In genomic region chr6:7341989-7342742, GRCh38 we compare ENCODE assay signal across 10 cellular contexts. TPM values are rescaled to one million over a fixed set of nuclear protein-coding genes. Genes with fewer than 3 reads are reported as not detected.
DNase-seq lines count a peak whose midpoint lies in the region; ATAC-seq, FAIRE-seq and TF ChIP-seq lines count a peak whose summit lies in the region.
"Had no signal": no experiment of that assay in that cellular context is flagged by ENCODE, and none has a peak within 500 bp of the region (broad histone marks: within the 10 kb centered on the region; RNA-seq: fewer than 3 reads in every experiment).

No MANE protein-coding gene starts in this region.

- no peaks in the 10 kb centered on the region for H3K79me2 ChIP-seq in PC-3 (ENCODE audit: low read length)
- H3K79me2 ChIP-seq in HepG2 (ENCODE audit: insufficient read depth, low read length) = no peaks in the 10 kb centered on the region

- H3K9me2 ChIP-seq in PC-3 (replicated peaks; ENCODE audit: low read length) = no peaks in the 10 kb centered on the region

- H3K9me3 ChIP-seq in PC-3 (ENCODE audit: low read length) = no peaks in the 10 kb centered on the region
- no peaks in the 10 kb centered on the region for H3K9me3 ChIP-seq in HepG2 (ENCODE audit: low read length)
- H3K9me3 ChIP-seq: right lobe of liver had no signal

- CTCF ChIA-PET in PC-3 (lab: Charles Lee) = no interaction called here
- CTCF ChIA-PET in HepG2 (lab: Yijun Ruan, JAX; ENCODE audit: low intra/inter-chr PET ratio, low total read pairs) = no interaction called here
- CTCF ChIA-PET in activated CD4-positive, alpha-beta memory T cell treated with anti-CD3 and anti-CD28 coated beads for 36 hours (lab: Charles Lee) = no interaction called here

- no peak for TF ChIP-seq POLR2A in HepG2 (IDR thresholded peaks at IDR 0.05; ENCODE audit: insufficient read depth in 1 of 2, low read depth in 2 of 2, low read length in 2 of 2)

- peaks cover 6% of the 10 kb centered on the region for H3K27me3 Mint-ChIP-seq in activated CD4-positive, alpha-beta memory T cell treated with anti-CD3 and anti-CD28 coated beads for 36 hours

- peak; percentile 93 for ATAC-seq in GM18517 (IDR thresholded peaks at IDR 0.05; ENCODE audit: unreplicated experiment)
- ATAC-seq in HG02798 (IDR thresholded peaks at IDR 0.05; ENCODE audit: poor library complexity, unreplicated experiment) = peak; percentile 66
- ATAC-seq in PC-3 = peak; percentile 67
- ATAC-seq in HepG2 = peak; percentile 93
- no peak for ATAC-seq in HG03139 (IDR thresholded peaks at IDR 0.05; ENCODE audit: unreplicated experiment)

- no peaks in the 10 kb centered on the region for H3K36me3 ChIP-seq in PC-3 (ENCODE audit: low read depth, low read length)
- H3K36me3 ChIP-seq in HepG2 (replicated peaks in 1 of 2; ENCODE audit: control insufficient read depth in 1 of 2, insufficient read depth in 2 of 2, low read length in 2 of 2) = no peaks in the 10 kb centered on the region
- H3K36me3 ChIP-seq: right lobe of liver had no signal

- peak; percentile 48 for DNase-seq in PC-3
- DNase-seq in HepG2 (ENCODE audit: low spot score) = peak; percentile 91
- no peak for DNase-seq in NCI-H1092 treated with DMSO at 0.1 percent for 48 hours (lab: John Stamatoyannopoulos, UW)
- DNase-seq in activated CD4-positive, alpha-beta memory T cell treated with anti-CD3 and anti-CD28 coated beads for 36 hours = no peak
- DNase-seq: right lobe of liver had no signal

- H3K36me3 Mint-ChIP-seq in activated CD4-positive, alpha-beta memory T cell treated with anti-CD3 and anti-CD28 coated beads for 36 hours = no peaks in the 10 kb centered on the region

- in situ Hi-C loops in HepG2 (cut with HindIII; ENCODE audit: extremely low pct_ligation_motif_present, low pct_unique_long_range_greater_than_20kb) = no loop called here

- H3F3A ChIP-seq in PC-3 (ENCODE audit: low read length, unreplicated experiment) = no peaks in the 10 kb centered on the region

- TF ChIP-seq RAD21 in HepG2 (CRISPR knock-in tag; IDR thresholded peaks at IDR 0.05) = no peak

- H4K20me1 ChIP-seq in PC-3 (ENCODE audit: low read length) (no peaks in the 10 kb centered on the region), HepG2 (ENCODE audit: insufficient read depth, low read length) (no peaks in the 10 kb centered on the region)

- H3K27ac ChIP-seq in PC-3 (ENCODE audit: low read length) (no peak overlapping the region), HepG2 (ENCODE audit: extremely low read length, insufficient read depth, low read length) (no peak overlapping the region)
- H3K27ac ChIP-seq: PC-9, right lobe of liver had no signal

- BruUV-seq in PC-3 (replicated peaks; lab: Mats Ljungman, UMichigan) = no TSS peak
- no TSS peak for BruUV-seq in HepG2 (replicated peaks; lab: Mats Ljungman, UMichigan)

- H3K27ac Mint-ChIP-seq in activated CD4-positive, alpha-beta memory T cell treated with anti-CD3 and anti-CD28 coated beads for 36 hours = no peak overlapping the region

- no peaks in the 10 kb centered on the region for H3K4me1 Mint-ChIP-seq in activated CD4-positive, alpha-beta memory T cell treated with anti-CD3 and anti-CD28 coated beads for 36 hours (ENCODE audit: low read depth)

- FAIRE-seq in HepG2 (lab: Jason Lieb, UNC) = peak; percentile 81
- FAIRE-seq: colon had no signal

- intact Hi-C loops in PC-3 (cut with micrococcal nuclease) = no loop called here
- intact Hi-C loops in HepG2 (cut with micrococcal nuclease; ENCODE audit: unreplicated experiment) = loop anchor here (1.0 kb wide), 1 partner anchor 47 kb away; the partner anchor contains the start of genes CAGE1 and RIOK1
- intact Hi-C loops in activated CD4-positive, alpha-beta memory T cell treated with anti-CD3 and anti-CD28 coated beads for 36 hours (cut with micrococcal nuclease) = no loop called here

- TF ChIP-seq EP300 in HepG2 (IDR thresholded peaks at IDR 0.05; ENCODE audit: low read depth in 2 of 2, low read length in 2 of 2) (peak in 1 of 2 experiments; percentile 46; a peak in 1 of 4 replicates), HepG2 (CRISPR knock-in tag; IDR thresholded peaks at IDR 0.05; ENCODE audit: borderline replicate concordance) (peak; percentile 23; the same call in 1 of the 2 replicates)

- H3K4me3 Mint-ChIP-seq in activated CD4-positive, alpha-beta memory T cell treated with anti-CD3 and anti-CD28 coated beads for 36 hours = no peak overlapping the region

- H3K4me1 ChIP-seq in PC-3 (ENCODE audit: insufficient read depth, low read length) (peaks cover 13% of the 10 kb centered on the region), HepG2 (ENCODE audit: insufficient read depth, low read length) (peaks cover 37% of the 10 kb centered on the region)
- H3K4me1 ChIP-seq: right lobe of liver had no signal

- H3K4me3 ChIP-seq in PC-3 (ENCODE audit: low read length) = no peak overlapping the region
- H3K4me3 ChIP-seq in HepG2 (replicated peaks in 1 of 3; ENCODE audit: insufficient read depth in 1 of 3, low read depth in 2 of 3, low read length in 3 of 3) = no peak overlapping the region
- H3K4me3 ChIP-seq: PC-9, right lobe of liver had no signal

- no peaks in the 10 kb centered on the region for H3K9me3 Mint-ChIP-seq in activated CD4-positive, alpha-beta memory T cell treated with anti-CD3 and anti-CD28 coated beads for 36 hours

- H3K9ac ChIP-seq in PC-3 (ENCODE audit: low read length) (no peak overlapping the region), HepG2 (ENCODE audit: insufficient read depth, low read depth, low read length) (no peak overlapping the region)

- no peaks in the 10 kb centered on the region for H3K27me3 ChIP-seq in PC-3 (ENCODE audit: low read length)
- H3K27me3 ChIP-seq in HepG2 (ENCODE audit: control insufficient read depth in 1 of 2, insufficient read depth in 2 of 2, low read length in 2 of 2) = no peaks in the 10 kb centered on the region; a peak in 1 of 5 replicates
- H3K27me3 ChIP-seq: right lobe of liver had no signal

- H2AFZ ChIP-seq in PC-3 (ENCODE audit: low read length) (no peak overlapping the region), HepG2 (ENCODE audit: low read length) (no peak overlapping the region)
- H2AFZ ChIP-seq: PC-9 had no signal

- 34% methylated on average over 9 of the region's 9 CpGs for WGBS in HepG2 (ENCODE audit: low lambda C conversion rate)

- POLR2A ChIA-PET in PC-3 (lab: Charles Lee; ENCODE audit: unreplicated experiment) (no interaction called here), HepG2 (lab: Yijun Ruan, JAX) (interaction anchor here (1.0 to 2.4 kb wide), 2 partner anchors 10 to 47 kb away, joined by 3 to 7 read pairs; partner anchors contain the start of genes CAGE1 and RIOK1)
- POLR2A ChIA-PET in activated CD4-positive, alpha-beta memory T cell treated with anti-CD3 and anti-CD28 coated beads for 36 hours (lab: Charles Lee) = no interaction called here

- no peak overlapping the region for H3K4me2 ChIP-seq in PC-3 (ENCODE audit: low read length)
- H3K4me2 ChIP-seq in HepG2 (ENCODE audit: low read depth, low read length) = peak overlapping the region; percentile 38
- H3K4me2 ChIP-seq: PC-9 had no signal

- TF ChIP-seq CTCF in PC-3 (conservative IDR thresholded peaks at IDR 0.05; ENCODE audit: low read depth, low read length) (no peak), HepG2 (CRISPR knock-in tag; IDR thresholded peaks at IDR 0.05) (no peak; the same call in 1 of the 2 replicates)

RNA-seq across cellular contexts. Expression of gene SSR1, which starts 29.2 kb away (rescaled TPM):
- total RNA-seq in PC-3 (2014; rRNA removed) (65.2 and 67.2 TPM in 2 replicates), HepG2 (2016; rRNA removed; fragmentation: Illumina TruSeq; extraction: Trizol) (208 and 243 TPM in 2 replicates)
- total RNA-seq in HepG2 (2016; cell fraction: cytosol; rRNA removed; fragmentation: Illumina TruSeq; extraction: Trizol; ENCODE audit: low read depth) = 39.6 and 42.9 TPM in 2 replicates
- 200 and 237 TPM in 2 replicates for total RNA-seq in HepG2 (2016; cell fraction: insoluble cytoplasmic fraction; rRNA removed; fragmentation: Illumina TruSeq; extraction: Trizol)
- total RNA-seq in HepG2 (2016; cell fraction: membrane; rRNA removed; fragmentation: Illumina TruSeq; extraction: Trizol) = 91.8 and 97.7 TPM in 2 replicates
- 235 and 275 TPM in 2 replicates for total RNA-seq in HepG2 (2016; cell fraction: nucleus; rRNA removed; fragmentation: Illumina TruSeq; extraction: Trizol)
- 135 and 203 TPM in 2 replicates for polyA plus RNA-seq in HepG2 (2011; rRNA removed)
- 77.3 and 119 TPM in 2 replicates for polyA plus RNA-seq in HepG2 (2011; cell fraction: cytosol; rRNA removed)
- polyA plus RNA-seq in HepG2 (2011; cell fraction: nucleus; rRNA removed) = 28.6 and 39.3 TPM in 2 replicates
- 148 and 179 TPM in 2 replicates for polyA plus RNA-seq in HepG2 (2012)
- polyA plus RNA-seq in HepG2 (2016; cell fraction: cytosol; fragmentation: Illumina TruSeq; extraction: Trizol; ENCODE audit: low read depth) = 33.8 and 41.9 TPM in 2 replicates
- 176 and 181 TPM in 2 replicates for polyA plus RNA-seq in HepG2 (2016; cell fraction: insoluble cytoplasmic fraction; fragmentation: Illumina TruSeq; extraction: Trizol; ENCODE audit: low read depth)
- 64.9 and 66.7 TPM in 2 replicates for polyA plus RNA-seq in HepG2 (2016; cell fraction: membrane; fragmentation: Illumina TruSeq; extraction: Trizol; ENCODE audit: low read depth)
- polyA plus RNA-seq in HepG2 (2016; cell fraction: nucleus; fragmentation: Illumina TruSeq; extraction: Trizol; ENCODE audit: insufficient read depth, low read depth) = 275 and 279 TPM in 2 replicates
- polyA minus RNA-seq in HepG2 (2011; rRNA and poly(A)+ RNA removed; ENCODE audit: low replicate concordance) = 76.5 and 121 TPM in 2 replicates
- polyA minus RNA-seq in HepG2 (2011; cell fraction: cytosol; rRNA and poly(A)+ RNA removed) = 135 and 140 TPM in 2 replicates
- polyA minus RNA-seq in HepG2 (2011; cell fraction: nucleus; rRNA and poly(A)+ RNA removed) = 83.2 and 87.0 TPM in 2 replicates
- total RNA-seq in activated CD4-positive, alpha-beta memory T cell treated with anti-CD3 and anti-CD28 coated beads for 36 hours = 100 to 1,000 TPM; 156 to 164 TPM

RNA-seq across cellular contexts. Expression of gene CAGE1, which starts 47.4 kb away (rescaled TPM):
- total RNA-seq in PC-3 (2014; rRNA removed) (0.29 TPM in 1 of 2 replicates, not detected in the other), HepG2 (2016; rRNA removed; fragmentation: Illumina TruSeq; extraction: Trizol) (0.15 TPM in 1 of 2 replicates, not detected in the other)
- total RNA-seq in HepG2 (2016; cell fraction: cytosol; rRNA removed; fragmentation: Illumina TruSeq; extraction: Trizol; ENCODE audit: low read depth) = 0.18 and 0.61 TPM in 2 replicates
- total RNA-seq in HepG2 (2016; cell fraction: insoluble cytoplasmic fraction; rRNA removed; fragmentation: Illumina TruSeq; extraction: Trizol) = 0.17 TPM in 1 of 2 replicates, not detected in the other
- 0.15 and 0.28 TPM in 2 replicates for total RNA-seq in HepG2 (2016; cell fraction: membrane; rRNA removed; fragmentation: Illumina TruSeq; extraction: Trizol)
- 0.16 TPM in 1 of 2 replicates, not detected in the other for total RNA-seq in HepG2 (2016; cell fraction: nucleus; rRNA removed; fragmentation: Illumina TruSeq; extraction: Trizol)
- polyA plus RNA-seq in HepG2 (2011; rRNA removed) = 0.01 and 0.03 TPM in 2 replicates
- polyA plus RNA-seq in HepG2 (2011; cell fraction: cytosol; rRNA removed) = not detected in 2 replicates
- polyA plus RNA-seq in HepG2 (2011; cell fraction: nucleus; rRNA removed) = 0.03 TPM in 1 of 2 replicates, not detected in the other
- polyA plus RNA-seq in HepG2 (2012) = not detected in 2 replicates
- polyA plus RNA-seq in HepG2 (2016; cell fraction: cytosol; fragmentation: Illumina TruSeq; extraction: Trizol; ENCODE audit: low read depth) = not detected in 2 replicates
- polyA plus RNA-seq in HepG2 (2016; cell fraction: insoluble cytoplasmic fraction; fragmentation: Illumina TruSeq; extraction: Trizol; ENCODE audit: low read depth) = 0.08 and 0.11 TPM in 2 replicates
- polyA plus RNA-seq in HepG2 (2016; cell fraction: membrane; fragmentation: Illumina TruSeq; extraction: Trizol; ENCODE audit: low read depth) = not detected in 2 replicates
- polyA plus RNA-seq in HepG2 (2016; cell fraction: nucleus; fragmentation: Illumina TruSeq; extraction: Trizol; ENCODE audit: insufficient read depth, low read depth) = 0.25 TPM in 1 of 2 replicates, not detected in the other
- 0.28 and 0.61 TPM in 2 replicates for polyA minus RNA-seq in HepG2 (2011; rRNA and poly(A)+ RNA removed; ENCODE audit: low replicate concordance)
- not detected in 2 replicates for polyA minus RNA-seq in HepG2 (2011; cell fraction: cytosol; rRNA and poly(A)+ RNA removed)
- polyA minus RNA-seq in HepG2 (2011; cell fraction: nucleus; rRNA and poly(A)+ RNA removed) = 0.39 and 0.62 TPM in 2 replicates
- total RNA-seq in activated CD4-positive, alpha-beta memory T cell treated with anti-CD3 and anti-CD28 coated beads for 36 hours = under 1 TPM; 0.12 to 0.22 TPM
- total RNA-seq: right lobe of liver had no signal

RNA-seq across cellular contexts. Expression of gene RIOK1, which starts 47.4 kb away (rescaled TPM):
- total RNA-seq in PC-3 (2014; rRNA removed) (29.8 and 39.9 TPM in 2 replicates), HepG2 (2016; rRNA removed; fragmentation: Illumina TruSeq; extraction: Trizol) (37.8 and 45.7 TPM in 2 replicates)
- total RNA-seq in HepG2 (2016; cell fraction: cytosol; rRNA removed; fragmentation: Illumina TruSeq; extraction: Trizol; ENCODE audit: low read depth) = 9.0 and 10.4 TPM in 2 replicates
- 39.9 and 45.0 TPM in 2 replicates for total RNA-seq in HepG2 (2016; cell fraction: insoluble cytoplasmic fraction; rRNA removed; fragmentation: Illumina TruSeq; extraction: Trizol)
- 17.4 and 18.1 TPM in 2 replicates for total RNA-seq in HepG2 (2016; cell fraction: membrane; rRNA removed; fragmentation: Illumina TruSeq; extraction: Trizol)
- total RNA-seq in HepG2 (2016; cell fraction: nucleus; rRNA removed; fragmentation: Illumina TruSeq; extraction: Trizol) = 34.6 and 34.9 TPM in 2 replicates
- polyA plus RNA-seq in HepG2 (2011; rRNA removed) = 9.1 and 9.4 TPM in 2 replicates
- 9.0 and 9.4 TPM in 2 replicates for polyA plus RNA-seq in HepG2 (2011; cell fraction: cytosol; rRNA removed)
- 40.2 and 43.0 TPM in 2 replicates for polyA plus RNA-seq in HepG2 (2011; cell fraction: nucleus; rRNA removed)
- 21.2 and 21.9 TPM in 2 replicates for polyA plus RNA-seq in HepG2 (2012)
- 3.1 and 3.2 TPM in 2 replicates for polyA plus RNA-seq in HepG2 (2016; cell fraction: cytosol; fragmentation: Illumina TruSeq; extraction: Trizol; ENCODE audit: low read depth)
- polyA plus RNA-seq in HepG2 (2016; cell fraction: insoluble cytoplasmic fraction; fragmentation: Illumina TruSeq; extraction: Trizol; ENCODE audit: low read depth) = 42.5 and 43.5 TPM in 2 replicates
- 7.3 and 8.5 TPM in 2 replicates for polyA plus RNA-seq in HepG2 (2016; cell fraction: membrane; fragmentation: Illumina TruSeq; extraction: Trizol; ENCODE audit: low read depth)
- 47.3 and 58.2 TPM in 2 replicates for polyA plus RNA-seq in HepG2 (2016; cell fraction: nucleus; fragmentation: Illumina TruSeq; extraction: Trizol; ENCODE audit: insufficient read depth, low read depth)
- polyA minus RNA-seq in HepG2 (2011; rRNA and poly(A)+ RNA removed; ENCODE audit: low replicate concordance) = 12.4 and 18.6 TPM in 2 replicates
- polyA minus RNA-seq in HepG2 (2011; cell fraction: cytosol; rRNA and poly(A)+ RNA removed) = 5.8 and 6.5 TPM in 2 replicates
- 28.8 and 43.3 TPM in 2 replicates for polyA minus RNA-seq in HepG2 (2011; cell fraction: nucleus; rRNA and poly(A)+ RNA removed)
- total RNA-seq in activated CD4-positive, alpha-beta memory T cell treated with anti-CD3 and anti-CD28 coated beads for 36 hours = 10 to 100 TPM; 33.5 to 38.7 TPM

Comparison
In these comparisons a context has a peak if more than half of its experiments do, and no peak if none do; other contexts are left out.
1. DNase-seq: peak in PC-3 (single experiment) and HepG2 (single experiment); none in NCI-H1092 treated with DMSO at 0.1 percent for 48 hours (single experiment) and activated CD4-positive, alpha-beta memory T cell treated with anti-CD3 and anti-CD28 coated beads for 36 hours (single experiment).